In the genomic region with DNA sequence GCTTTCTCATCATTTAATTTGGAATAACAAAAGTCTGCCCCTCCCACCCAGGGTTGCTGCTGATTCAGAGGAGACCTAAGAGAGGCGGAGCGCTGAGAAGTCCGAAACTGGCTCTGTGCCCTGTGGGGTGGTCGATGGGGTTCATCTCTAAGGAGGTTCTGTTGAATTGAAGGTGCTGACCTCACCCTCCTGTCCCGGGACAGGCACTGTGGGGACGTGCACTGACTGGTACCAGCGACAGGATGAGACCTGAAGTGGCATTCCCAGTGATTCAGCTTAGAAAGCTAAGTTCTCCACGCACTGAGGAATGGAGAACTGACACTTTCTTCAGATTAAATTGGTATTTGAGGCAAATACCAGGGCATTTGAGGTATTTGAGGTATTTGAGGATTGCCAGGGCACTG, we compare ENCODE assay signal across 1 cellular context.
TF ChIP-seq lines count a peak whose summit lies in the region.

No MANE protein-coding gene starts in this region.

TF ChIP-seq in WTC11, 78 proteins besides CTCF, POLR2A, EP300 and RAD21 (continued from another document):
- TF ChIP-seq MXD4 (CRISPR knock-in tag; IDR thresholded peaks at IDR 0.05; ENCODE audit: borderline replicate concordance) (no peak), SP1 (CRISPR knock-in tag; conservative IDR thresholded peaks at IDR 0.05) (no peak), TEAD1 (CRISPR knock-in tag; IDR thresholded peaks at IDR 0.05) (no peak), FOXK1 (CRISPR knock-in tag; IDR thresholded peaks at IDR 0.05) (no peak), NFE2L1 (CRISPR knock-in tag; IDR thresholded peaks at IDR 0.05) (no peak)
- TF ChIP-seq, protein P1, sequence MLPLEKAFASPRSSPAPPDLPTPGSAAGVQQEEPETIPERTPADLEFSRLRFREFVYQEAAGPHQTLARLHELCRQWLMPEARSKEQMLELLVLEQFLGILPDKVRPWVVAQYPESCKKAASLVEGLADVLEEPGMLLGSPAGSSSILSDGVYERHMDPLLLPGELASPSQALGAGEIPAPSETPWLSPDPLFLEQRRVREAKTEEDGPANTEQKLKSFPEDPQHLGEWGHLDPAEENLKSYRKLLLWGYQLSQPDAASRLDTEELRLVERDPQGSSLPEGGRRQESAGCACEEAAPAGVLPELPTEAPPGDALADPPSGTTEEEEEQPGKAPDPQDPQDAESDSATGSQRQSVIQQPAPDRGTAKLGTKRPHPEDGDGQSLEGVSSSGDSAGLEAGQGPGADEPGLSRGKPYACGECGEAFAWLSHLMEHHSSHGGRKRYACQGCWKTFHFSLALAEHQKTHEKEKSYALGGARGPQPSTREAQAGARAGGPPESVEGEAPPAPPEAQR (CRISPR knock-in tag; IDR thresholded peaks at IDR 0.05): no peak
